In genomic region chr5:5479578-5479977, GRCh38 we compare ENCODE assay signal across 8 cellular contexts. TPM values are rescaled to one million over a fixed set of nuclear protein-coding genes. Genes with fewer than 3 reads are reported as not detected.
DNase-seq lines count a peak whose midpoint lies in the region; ATAC-seq and TF ChIP-seq lines count a peak whose summit lies in the region.
"Not testable (repeated sequence)": the region's sequence is repeated elsewhere in the genome, so short reads cannot be mapped to it uniquely, and the experiment has no call there.

No MANE protein-coding gene starts in this region.

- H3K4me1 ChIP-seq in HEK293 (ENCODE audit: control insufficient read depth, insufficient read depth, low read length): not testable (repeated sequence)

- H3K27ac Mint-ChIP-seq in CD4-positive, alpha-beta T cell: peak overlapping the region; percentile 80
- H3K27ac Mint-ChIP-seq in T-cell (peak overlapping the region; percentile 42 to 71), memory B cell (peak overlapping the region; percentile 97), natural killer cell (peak overlapping the region; percentile 24 to 28)
- peak overlapping the region; percentile 33 for H3K27ac Mint-ChIP-seq in activated T-helper 17 cell treated with anti-CD3 and anti-CD28 coated beads, Interleukin-2, amount 50 U/mL, for 72 hours
- H3K27ac Mint-ChIP-seq in activated naive CD8-positive, alpha-beta T cell treated with anti-CD3 and anti-CD28 coated beads for 36 hours: peak overlapping the region; percentile 39
- H3K27ac Mint-ChIP-seq in stimulated activated naive B cell treated with anti-CD40 and anti-IgM and Interleukin-4, amounts not matched to agents 10 μg/mL and 1 μg/mL and 100 μg/mL, for 72 hours: peak overlapping the region; percentile 20

- H3K27me3 Mint-ChIP-seq in CD4-positive, alpha-beta T cell; T-cell; activated T-helper 17 cell treated with anti-CD3 and anti-CD28 coated beads, Interleukin-2, amount 50 U/mL, for 72 hours; activated naive CD8-positive, alpha-beta T cell treated with anti-CD3 and anti-CD28 coated beads for 36 hours; memory B cell; natural killer cell (ENCODE audit: low read depth in 2 of 2); stimulated activated naive B cell treated with anti-CD40 and anti-IgM and Interleukin-4, amounts not matched to agents 10 μg/mL and 1 μg/mL and 100 μg/mL, for 72 hours: not testable (repeated sequence)

- intact Hi-C loops in CD4-positive, alpha-beta T cell (cut with DNase I, micrococcal nuclease); natural killer cell (cut with micrococcal nuclease): not testable (repeated sequence)

- not testable (repeated sequence) for H3K9me3 ChIP-seq in CD4-positive, alpha-beta T cell (ENCODE audit: control insufficient read depth, low read length); HEK293 (ENCODE audit: control insufficient read depth, insufficient read depth, low read depth, low read length)

- peaks cover 63% of the 10 kb centered on the region for H3K36me3 Mint-ChIP-seq in CD4-positive, alpha-beta T cell (ENCODE audit: low read depth)
- H3K36me3 Mint-ChIP-seq in T-cell (peaks cover 50% of the 10 kb centered on the region), memory B cell (peaks cover 32% of the 10 kb centered on the region), natural killer cell (peaks cover 16% of the 10 kb centered on the region)
- peaks cover 60% of the 10 kb centered on the region for H3K36me3 Mint-ChIP-seq in activated T-helper 17 cell treated with anti-CD3 and anti-CD28 coated beads, Interleukin-2, amount 50 U/mL, for 72 hours (ENCODE audit: low read depth)
- peaks cover 56% of the 10 kb centered on the region for H3K36me3 Mint-ChIP-seq in activated naive CD8-positive, alpha-beta T cell treated with anti-CD3 and anti-CD28 coated beads for 36 hours
- peaks cover 37 to 52% of the 10 kb centered on the region in 2 donors for H3K36me3 Mint-ChIP-seq in stimulated activated naive B cell treated with anti-CD40 and anti-IgM and Interleukin-4, amounts not matched to agents 10 μg/mL and 1 μg/mL and 100 μg/mL, for 72 hours

- POLR2A ChIA-PET in CD4-positive, alpha-beta T cell (lab: Charles Lee); HEK293 (lab: Yijun Ruan, JAX): not testable (repeated sequence)
- POLR2A ChIA-PET in T-cell (lab: Charles Lee): interaction anchor here (0.6 kb wide), 2 partner anchors 36 to 1333 kb away, joined by 3 to 4 read pairs; no protein-coding TSS in a partner anchor

- CTCF ChIA-PET in CD4-positive, alpha-beta T cell (lab: Charles Lee); HEK293 (lab: Yijun Ruan, JAX); T-cell (lab: Charles Lee): not testable (repeated sequence)

- not testable (repeated sequence) for DNase-seq in CD4-positive, alpha-beta T cell; T-cell; activated naive CD8-positive, alpha-beta T cell treated with anti-CD3 and anti-CD28 coated beads for 36 hours; memory B cell (ENCODE audit: low spot score in 2 of 2); natural killer cell; stimulated activated naive B cell treated with anti-CD40 and anti-IgM and Interleukin-4, amounts not matched to agents 10 μg/mL and 1 μg/mL and 100 μg/mL, for 72 hours

- H3K36me3 ChIP-seq in HEK293 (ENCODE audit: control insufficient read depth in 2 of 2, insufficient read depth in 1 of 2, low read length in 2 of 2): peaks cover 26 to 32% of the 10 kb centered on the region in 2 experiments

- not testable (repeated sequence) for H3K9me3 Mint-ChIP-seq in CD4-positive, alpha-beta T cell; T-cell; activated T-helper 17 cell treated with anti-CD3 and anti-CD28 coated beads, Interleukin-2, amount 50 U/mL, for 72 hours; activated naive CD8-positive, alpha-beta T cell treated with anti-CD3 and anti-CD28 coated beads for 36 hours; memory B cell; natural killer cell; stimulated activated naive B cell treated with anti-CD40 and anti-IgM and Interleukin-4, amounts not matched to agents 10 μg/mL and 1 μg/mL and 100 μg/mL, for 72 hours

- not testable (repeated sequence) for TF ChIP-seq CTCF in CD4-positive, alpha-beta T cell (IDR thresholded peaks at IDR 0.05); HEK293 (tag by site-specific recombination; IDR thresholded peaks at IDR 0.05); natural killer cell (IDR thresholded peaks at IDR 0.05)

- H3K4me1 Mint-ChIP-seq in CD4-positive, alpha-beta T cell (ENCODE audit: low read depth): peaks cover 27% of the 10 kb centered on the region
- H3K4me1 Mint-ChIP-seq in T-cell (peaks cover 21 to 29% (median 26%) of the 10 kb centered on the region in 3 donors), memory B cell (peaks cover 21% of the 10 kb centered on the region), natural killer cell (peaks cover 25 to 28% of the 10 kb centered on the region in 2 donors)
- not testable (repeated sequence) for H3K4me1 Mint-ChIP-seq in activated T-helper 17 cell treated with anti-CD3 and anti-CD28 coated beads, Interleukin-2, amount 50 U/mL, for 72 hours
- peaks cover 26% of the 10 kb centered on the region for H3K4me1 Mint-ChIP-seq in activated naive CD8-positive, alpha-beta T cell treated with anti-CD3 and anti-CD28 coated beads for 36 hours
- peaks cover 4 to 23% of the 10 kb centered on the region in 2 donors for H3K4me1 Mint-ChIP-seq in stimulated activated naive B cell treated with anti-CD40 and anti-IgM and Interleukin-4, amounts not matched to agents 10 μg/mL and 1 μg/mL and 100 μg/mL, for 72 hours

- peak overlapping the region; percentile 42 for H3K4me3 Mint-ChIP-seq in CD4-positive, alpha-beta T cell
- peak overlapping the region in 1 of 3 donors; percentile 35 for H3K4me3 Mint-ChIP-seq in T-cell
- H3K4me3 Mint-ChIP-seq in activated T-helper 17 cell treated with anti-CD3 and anti-CD28 coated beads, Interleukin-2, amount 50 U/mL, for 72 hours; activated naive CD8-positive, alpha-beta T cell treated with anti-CD3 and anti-CD28 coated beads for 36 hours; memory B cell; natural killer cell; stimulated activated naive B cell treated with anti-CD40 and anti-IgM and Interleukin-4, amounts not matched to agents 10 μg/mL and 1 μg/mL and 100 μg/mL, for 72 hours: not testable (repeated sequence)

- H3K27me3 ChIP-seq in CD4-positive, alpha-beta T cell (ENCODE audit: control insufficient read depth, insufficient read depth, low read length): not testable (repeated sequence)

- H3K27ac ChIP-seq in CD4-positive, alpha-beta T cell (ENCODE audit: low read depth, low read length); HEK293 (ENCODE audit: extremely low read depth, low read depth, low read length): not testable (repeated sequence)

- ATAC-seq in CD4-positive, alpha-beta T cell (ENCODE audit: poor library complexity); T-cell (replicated peaks in 1 of 4); activated T-helper 17 cell treated with anti-CD3 and anti-CD28 coated beads, Interleukin-2, amount 50 U/mL, for 72 hours (replicated peaks); memory B cell (ENCODE audit: low read depth); natural killer cell; stimulated activated naive B cell treated with anti-CD40 and anti-IgM and Interleukin-4, amounts not matched to agents 10 μg/mL and 1 μg/mL and 100 μg/mL, for 72 hours (replicated peaks): not testable (repeated sequence)

- H3K4me3 ChIP-seq in HEK293 (ENCODE audit: low read depth, low read length): not testable (repeated sequence)

TF ChIP-seq in HEK293, 187 proteins besides CTCF, POLR2A, EP300 and RAD21:
- peak; percentile 92 for TF ChIP-seq ZNF146 (tag by site-specific recombination; IDR thresholded peaks at IDR 0.05)

RNA-seq across cellular contexts. Expression of gene ICE1, which starts 57.1 kb away (rescaled TPM):
- 10 to 100 TPM; 37.6 to 39.1 TPM for total RNA-seq in CD4-positive, alpha-beta T cell
- total RNA-seq in T-cell: 10 to 100 TPM; 37.3 to 42.9 (median 40.5) TPM
- total RNA-seq in activated T-helper 17 cell treated with anti-CD3 and anti-CD28 coated beads, Interleukin-2, amount 50 U/mL, for 72 hours: 10 to 100 TPM; 19.1 to 27.8 TPM
- total RNA-seq in activated naive CD8-positive, alpha-beta T cell treated with anti-CD3 and anti-CD28 coated beads for 36 hours: 10 to 100 TPM; 35.9 to 37.7 TPM
- 10 to 100 TPM; 29.7 to 44.5 (median 36.6) TPM for total RNA-seq in natural killer cell

Comparison
In these comparisons a context has a peak if more than half of its experiments do, and no peak if none do; other contexts are left out.
1. H3K27ac Mint-ChIP-seq: peak in every context shown above with its lines; median percentile 97 in memory B cell; 80 in CD4-positive, alpha-beta T cell; 56 in T-cell; 39 in activated naive CD8-positive, alpha-beta T cell treated with anti-CD3 and anti-CD28 coated beads for 36 hours; 33 in activated T-helper 17 cell treated with anti-CD3 and anti-CD28 coated beads, Interleukin-2, amount 50 U/mL, for 72 hours; 26 in natural killer cell; 20 in stimulated activated naive B cell treated with anti-CD40 and anti-IgM and Interleukin-4, amounts not matched to agents 10 μg/mL and 1 μg/mL and 100 μg/mL, for 72 hours.